In genomic region chr10:90857635-90858488, GRCh38 we compare ENCODE assay signal across 8 cellular contexts. TPM values are rescaled to one million over a fixed set of nuclear protein-coding genes. Genes with fewer than 3 reads are reported as not detected.
DNase-seq lines count a peak whose midpoint lies in the region; ATAC-seq, FAIRE-seq and TF ChIP-seq lines count a peak whose summit lies in the region.

HTR7 (minus strand) TSS chr10:90858039; CDS start chr10:90857671, 368 bp downstream.

- peak within 1 kb of the TSS; percentile 76 for H3K4me2 ChIP-seq in A549
- H3K4me2 ChIP-seq in trophoblast cell (ENCODE audit: low read length), result peak within 1 kb of the TSS; percentile 82

- H3K36me3 ChIP-seq in cardiac muscle cell, result no peaks in the 10 kb centered on the region
- H3K36me3 ChIP-seq in trophoblast cell (ENCODE audit: control insufficient read depth in 1 of 2, insufficient read depth in 2 of 2, low read length in 2 of 2), result no peaks in the 10 kb centered on the region

- H2BK120ac ChIP-seq in trophoblast cell (ENCODE audit: insufficient read depth, low read length, poor library complexity), result peak within 1 kb of the TSS; percentile 84

- H3K9me3 ChIP-seq in A549, result no peaks in the 10 kb centered on the region
- no peaks in the 10 kb centered on the region for H3K9me3 ChIP-seq in cardiac muscle cell (ENCODE audit: low read depth)
- H3K9me3 ChIP-seq in trophoblast cell (ENCODE audit: insufficient read depth, low read depth, low read length), result no peaks in the 10 kb centered on the region

- H3K4me1 ChIP-seq in A549 (peaks cover 11% of the 10 kb centered on the region; the same call in 2 of the 3 replicates), cardiac muscle cell (ENCODE audit: low read depth) (no peaks in the 10 kb centered on the region), trophoblast cell (ENCODE audit: control insufficient read depth in 1 of 2, insufficient read depth in 2 of 2, low read length in 2 of 2) (peaks cover 0 to 6% of the 10 kb centered on the region in 2 experiments)

- H2AK5ac ChIP-seq in trophoblast cell (ENCODE audit: low read length), result no peak within 1 kb of the TSS

- H4K91ac ChIP-seq in trophoblast cell (ENCODE audit: low read depth, low read length), result peak within 1 kb of the TSS; percentile 82

- peaks cover 4% of the 10 kb centered on the region for H3K79me1 ChIP-seq in trophoblast cell (ENCODE audit: low read length)

- no peaks in the 10 kb centered on the region for H3K9me3 Mint-ChIP-seq in activated naive CD4-positive, alpha-beta T cell treated with anti-CD3 and anti-CD28 coated beads for 36 hours

- peak within 1 kb of the TSS; percentile 85 for H2BK12ac ChIP-seq in trophoblast cell (ENCODE audit: low read length)

- no peak for TF ChIP-seq RAD21 in A549 (conservative IDR thresholded peaks at IDR 0.05 in 1 of 2, IDR thresholded peaks at IDR 0.05 in 1 of 2)

- no peak within 1 kb of the TSS for H2BK5ac ChIP-seq in trophoblast cell (ENCODE audit: low read depth, low read length, poor library complexity)

- FAIRE-seq in A549 (lab: Jason Lieb, UNC), result no peak

- H3K27ac ChIP-seq in A549, result peak within 1 kb of the TSS; percentile 21 to 85; a peak in 4 of 6 replicates
- no peak within 1 kb of the TSS for H3K27ac ChIP-seq in cardiac muscle cell
- no peak within 1 kb of the TSS for H3K27ac ChIP-seq in trophoblast cell (ENCODE audit: low read depth, low read length)

- TF ChIP-seq EP300 in A549 (IDR thresholded peaks at IDR 0.05), result no peak

- TF ChIP-seq POLR2A in A549 (IDR thresholded peaks at IDR 0.05; ENCODE audit: low read length), result no peak

- CTCF ChIA-PET in A549 (lab: Yijun Ruan, JAX), result interaction anchor here (0.7 to 2.7 kb wide), 9 partner anchors 10 to 1212 kb away, joined by 3 to 13 read pairs (median 3); partner anchors contain the start of gene RPP30
- CTCF ChIA-PET in activated naive CD4-positive, alpha-beta T cell treated with anti-CD3 and anti-CD28 coated beads for 36 hours (lab: Charles Lee), result interaction anchor here (0.6 to 2.0 kb wide), 3 partner anchors 14 to 22 kb away, joined by 4 to 11 read pairs (median 5); partner anchors contain the start of gene RPP30

- peak within 1 kb of the TSS; percentile 69 for H3K9ac ChIP-seq in trophoblast cell (ENCODE audit: low read length)

- peak; percentile 86 to 97 for ATAC-seq in A549
- ATAC-seq in GM18502 (IDR thresholded peaks at IDR 0.05; ENCODE audit: poor library complexity, unreplicated experiment), result peak; percentile 72
- peak; percentile 79 for ATAC-seq in HG02973 (IDR thresholded peaks at IDR 0.05; ENCODE audit: unreplicated experiment)

- H3K79me2 ChIP-seq in trophoblast cell (ENCODE audit: control insufficient read depth, insufficient read depth, low read length, poor library complexity), result peaks cover 2% of the 10 kb centered on the region

- DNase-seq in A549 (ENCODE audit: low read depth in 1 of 2, low spot score in 1 of 2) (peak; percentile 46 to 69), RPMI8226 (peak; percentile 59), cardiac muscle cell (ENCODE audit: low read depth in 1 of 2, low spot score in 1 of 2) (peak; percentile 69 to 73), trophoblast cell (peak; percentile 50 to 54), LoVo (ENCODE audit: low spot score) (no peak)
- peak; percentile 52 for DNase-seq in activated naive CD4-positive, alpha-beta T cell treated with anti-CD3 and anti-CD28 coated beads for 36 hours

- H3K36me3 Mint-ChIP-seq in activated naive CD4-positive, alpha-beta T cell treated with anti-CD3 and anti-CD28 coated beads for 36 hours (ENCODE audit: low read depth), result no peaks in the 10 kb centered on the region

- no peak within 1 kb of the TSS for H3K23ac ChIP-seq in trophoblast cell (ENCODE audit: low read length)

- peak within 1 kb of the TSS; percentile 88 for H3K18ac ChIP-seq in trophoblast cell (ENCODE audit: low read length)

- intact Hi-C loops in activated naive CD4-positive, alpha-beta T cell treated with anti-CD3 and anti-CD28 coated beads for 36 hours (cut with micrococcal nuclease), result loop anchor here (1.0 kb wide), 1 partner anchor 13 kb away; the partner anchor contains the start of gene RPP30

- H2AFZ ChIP-seq in trophoblast cell (ENCODE audit: insufficient read depth, low read length, poor library complexity), result peak within 1 kb of the TSS; percentile 98

- peaks cover 7% of the 10 kb centered on the region for H3K4me1 Mint-ChIP-seq in activated naive CD4-positive, alpha-beta T cell treated with anti-CD3 and anti-CD28 coated beads for 36 hours (ENCODE audit: low read depth)

- H4K12ac ChIP-seq in trophoblast cell (ENCODE audit: low read depth, low read length), result no peak within 1 kb of the TSS

- H3K14ac ChIP-seq in trophoblast cell (ENCODE audit: low read length), result peak within 1 kb of the TSS; percentile 53

- H3K27me3 Mint-ChIP-seq in activated naive CD4-positive, alpha-beta T cell treated with anti-CD3 and anti-CD28 coated beads for 36 hours (ENCODE audit: low read depth), result peaks cover 53% of the 10 kb centered on the region

- H4K8ac ChIP-seq in trophoblast cell (ENCODE audit: low read depth, low read length), result peak within 1 kb of the TSS; percentile 71

- TF ChIP-seq CTCF in A549 (IDR thresholded peaks at IDR 0.05), result peak; percentile 85
- peak; percentile 43 for TF ChIP-seq CTCF in cardiac muscle cell (IDR thresholded peaks at IDR 0.05; ENCODE audit: low read depth, low read length)

- H3K4ac ChIP-seq in trophoblast cell (ENCODE audit: low read depth, low read length), result no peak within 1 kb of the TSS

- H3K4me3 ChIP-seq in A549 (peak within 1 kb of the TSS; percentile 54), cardiac muscle cell (peak within 1 kb of the TSS; percentile 76), trophoblast cell (ENCODE audit: low read depth, low read length) (peak within 1 kb of the TSS; percentile 82)

- H3K27me3 ChIP-seq in cardiac muscle cell (peaks cover 41% of the 10 kb centered on the region), trophoblast cell (ENCODE audit: insufficient read depth, low read length) (peaks cover 11% of the 10 kb centered on the region)

- POLR2A ChIA-PET in A549 (lab: Yijun Ruan, JAX), result no interaction called here

- H3K27ac Mint-ChIP-seq in activated naive CD4-positive, alpha-beta T cell treated with anti-CD3 and anti-CD28 coated beads for 36 hours, result peak within 1 kb of the TSS; percentile 36

- H3K4me3 Mint-ChIP-seq in activated naive CD4-positive, alpha-beta T cell treated with anti-CD3 and anti-CD28 coated beads for 36 hours, result peak within 1 kb of the TSS; percentile 82

- 3% methylated on average over 31 of the region's 105 CpGs for WGBS in A549 (ENCODE audit: missing lambda C conversion rate)
- no CpG with 5 or more reads among the region's 105 CpGs for WGBS in trophoblast cell (ENCODE audit: extremely low coverage, insufficient coverage, insufficient read length)

TF ChIP-seq in A549, 52 proteins besides CTCF, POLR2A, EP300 and RAD21 (continues in another document):
- no peak for TF ChIP-seq FOXS1 (CRISPR knock-in tag; IDR thresholded peaks at IDR 0.05)
- no peak for TF ChIP-seq FOSB (CRISPR knock-in tag; IDR thresholded peaks at IDR 0.05)
- TF ChIP-seq CEBPB (IDR thresholded peaks at IDR 0.05), result peak in 1 of 2 experiments; percentile 62; a peak in 3 of 4 replicates
- no peak for TF ChIP-seq PHF8 (IDR thresholded peaks at IDR 0.05; ENCODE audit: borderline replicate concordance, low read depth)
- no peak for TF ChIP-seq USF2 (IDR thresholded peaks at IDR 0.05)
- TF ChIP-seq RARB (CRISPR knock-in tag; IDR thresholded peaks at IDR 0.05), result no peak
- no peak for TF ChIP-seq TP53 (CRISPR knock-in tag; IDR thresholded peaks at IDR 0.05)
- no peak for TF ChIP-seq RCOR1 (IDR thresholded peaks at IDR 0.05; ENCODE audit: low read depth, low read length)
- no peak for TF ChIP-seq PBX3 (IDR thresholded peaks at IDR 0.05)
- no peak for TF ChIP-seq SREBF2 (IDR thresholded peaks at IDR 0.05)
- TF ChIP-seq, protein P1, sequence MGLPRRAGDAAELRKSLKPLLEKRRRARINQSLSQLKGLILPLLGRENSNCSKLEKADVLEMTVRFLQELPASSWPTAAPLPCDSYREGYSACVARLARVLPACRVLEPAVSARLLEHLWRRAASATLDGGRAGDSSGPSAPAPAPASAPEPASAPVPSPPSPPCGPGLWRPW (IDR thresholded peaks at IDR 0.05), result no peak
- no peak for TF ChIP-seq EHMT2 (IDR thresholded peaks at IDR 0.05; ENCODE audit: low read depth)
- no peak for TF ChIP-seq MAFK (IDR thresholded peaks at IDR 0.05; ENCODE audit: partially characterized antibody)
- TF ChIP-seq CBX8 (IDR thresholded peaks at IDR 0.05), result no peak; the same call in none of the 2 replicates
- no peak for TF ChIP-seq ZNF302 (CRISPR knock-in tag; IDR thresholded peaks at IDR 0.05)

RNA-seq across cellular contexts. Expression of gene HTR7, which starts in this region (rescaled TPM):
- polyA plus RNA-seq in A549 (2011; rRNA removed) (0.04 TPM in 2 replicates), A549 (2017; fragmentation: RNase III; extraction: RNeasy Plus Mini Kit Qiagen cat#74134 plus additional on column Dnase treatment) (0.05 to 0.11 TPM (median 0.05 TPM) in 3 replicates), cardiac muscle cell (not detected in 2 replicates)
- 0.03 and 0.04 TPM in 2 replicates for polyA plus RNA-seq in A549 (2012; cell fraction: cytosol; rRNA removed)
- 0.01 TPM in 1 of 2 replicates, not detected in the other for polyA plus RNA-seq in A549 (2012; cell fraction: nucleus; rRNA removed)
- not detected in 2 replicates for polyA minus RNA-seq in A549 (2011; rRNA and poly(A)+ RNA removed)
- under 1 TPM in 1 of 2 experiments, not detected in 1; 0.10 TPM for total RNA-seq in activated naive CD4-positive, alpha-beta T cell treated with anti-CD3 and anti-CD28 coated beads for 36 hours
- total RNA-seq in cardiac muscle cell, result 0.07 TPM in 1 of 2 replicates, not detected in the other
- polyA plus RNA-seq in trophoblast cell (2013), result 1.1 and 1.2 TPM in 2 replicates

Comparison
In these comparisons a context has a peak if more than half of its experiments do, and no peak if none do; other contexts are left out.
1. Peak in DNase-seq, ATAC-seq, H3K4me3 ChIP-seq, H3K27ac ChIP-seq and H3K4me2 ChIP-seq in A549; RNA of the gene not detected or under 1 TPM.
2. Peak in DNase-seq in activated naive CD4-positive, alpha-beta T cell treated with anti-CD3 and anti-CD28 coated beads for 36 hours; RNA of the gene not detected or under 1 TPM.
3. Peak in DNase-seq and H3K4me3 ChIP-seq in cardiac muscle cell; RNA of the gene not detected or under 1 TPM.